Comparison of ENCODE assay signal across 17 cellular contexts in genomic region chr2:210162466-210163124, GRCh38. TPM values are rescaled to one million over a fixed set of nuclear protein-coding genes. Genes with fewer than 3 reads are reported as not detected.
DNase-seq lines count a peak whose midpoint lies in the region; ATAC-seq and TF ChIP-seq lines count a peak whose summit lies in the region.
"Had no signal": no experiment of that assay in that cellular context is flagged by ENCODE, and none has a peak within 500 bp of the region (broad histone marks: within the 10 kb centered on the region; RNA-seq: fewer than 3 reads in every experiment).

No MANE protein-coding gene starts in this region.

- H3K9me3 ChIP-seq in Loucy (ENCODE audit: insufficient read depth, low read depth, low read length) (no peaks in the 10 kb centered on the region), ascending aorta (no peaks in the 10 kb centered on the region), H9 (ENCODE audit: control insufficient read depth, low read depth, low read length) (no peaks in the 10 kb centered on the region)
- H3K9me3 ChIP-seq: breast epithelium had no signal

- H3K23me2 ChIP-seq in H9 (ENCODE audit: insufficient read length, low read depth, low read length, poor library complexity, severe bottlenecking): no peaks in the 10 kb centered on the region

- H3K36me3 Mint-ChIP-seq in CD14-positive monocyte (peaks cover 8% of the 10 kb centered on the region in 2 donors), naive B cell (no peaks in the 10 kb centered on the region), H9 (ENCODE audit: insufficient read depth in 1 of 3, low read depth in 3 of 3) (peaks cover 0 to 2% (median 0%) of the 10 kb centered on the region in 3 experiments; a peak in 2 of 7 replicates)

- H3K36me3 ChIP-seq in Loucy (ENCODE audit: insufficient read depth, low read length): no peaks in the 10 kb centered on the region
- H3K36me3 ChIP-seq in ascending aorta: peaks cover 0 to 4% of the 10 kb centered on the region in 2 donors
- H3K36me3 ChIP-seq: breast epithelium had no signal

- intact Hi-C loops in CD14-positive monocyte (cut with micrococcal nuclease) (no loop called here), ascending aorta (cut with DNase I) (no loop called here)

- H3K18ac ChIP-seq in H9 (ENCODE audit: insufficient read length, low read depth, low read length): no peak overlapping the region

- peaks cover 6% of the 10 kb centered on the region for H3K79me1 ChIP-seq in H9 (ENCODE audit: insufficient read depth, low read depth, low read length, poor library complexity, severe bottlenecking)

- peaks cover 0 to 7% (median 0%) of the 10 kb centered on the region in 7 donors for H3K9me3 Mint-ChIP-seq in CD14-positive monocyte
- no peaks in the 10 kb centered on the region for H3K9me3 Mint-ChIP-seq in naive B cell
- H3K9me3 Mint-ChIP-seq in H9: no peaks in the 10 kb centered on the region

- H3T11ph ChIP-seq in H9 (ENCODE audit: low read length): no peak overlapping the region

- no peak overlapping the region for H3K14ac ChIP-seq in H9 (ENCODE audit: insufficient read depth, low read length)

- no CpG with 5 or more reads among the region's 6 CpGs for WGBS in H9 (ENCODE audit: extremely low coverage, insufficient read length, low lambda C conversion rate)

- H3K9ac ChIP-seq in Loucy (ENCODE audit: low read depth, low read length, poor library complexity, severe bottlenecking) (no peak overlapping the region), H9 (ENCODE audit: extremely low read depth, insufficient read length, low read length) (no peak overlapping the region)

- H2AK5ac ChIP-seq in H9 (ENCODE audit: insufficient read length, low read length): no peak overlapping the region

- H4K91ac ChIP-seq in H9 (ENCODE audit: insufficient read length, low read depth, low read length): no peak overlapping the region

- no peak overlapping the region for H3K56ac ChIP-seq in H9 (ENCODE audit: insufficient read length, low read depth, low read length)

- H4K20me1 ChIP-seq in Loucy (ENCODE audit: insufficient read depth, low read length, poor library complexity, severe bottlenecking) (peaks cover 3% of the 10 kb centered on the region), H9 (ENCODE audit: control insufficient read depth, insufficient read depth, insufficient read length) (no peaks in the 10 kb centered on the region)

- H3K79me2 ChIP-seq in Loucy (ENCODE audit: insufficient read depth, low read length): peaks cover 14% of the 10 kb centered on the region; the same call in 1 of the 2 replicates
- no peaks in the 10 kb centered on the region for H3K79me2 ChIP-seq in H9 (ENCODE audit: insufficient read depth, low read length)

- TF ChIP-seq CTCF in CD14-positive monocyte (IDR thresholded peaks at IDR 0.05): no peak
- TF ChIP-seq CTCF in Loucy (conservative IDR thresholded peaks at IDR 0.05; ENCODE audit: low read length): no peak
- TF ChIP-seq CTCF in ascending aorta (IDR thresholded peaks at IDR 0.05): no peak
- no peak for TF ChIP-seq CTCF in H9 (conservative IDR thresholded peaks at IDR 0.05)

- no peaks in the 10 kb centered on the region for H3F3A ChIP-seq in Loucy (ENCODE audit: low read depth)

- no peak overlapping the region for H2BK20ac ChIP-seq in H9 (ENCODE audit: low read depth, low read length, poor library complexity, severe bottlenecking)

- no peak overlapping the region for H2AFZ ChIP-seq in Loucy (ENCODE audit: low read length)
- no peak overlapping the region for H2AFZ ChIP-seq in H9 (ENCODE audit: low read length)

- H3K4ac ChIP-seq in H9 (ENCODE audit: low read depth, low read length): no peak overlapping the region

- H3K27ac Mint-ChIP-seq in CD14-positive monocyte: peak overlapping the region in 5 of 7 donors; percentile 5 to 77 (median 50)
- peak overlapping the region in 2 of 6 donors; percentile 40 to 88 for H3K27ac Mint-ChIP-seq in naive B cell
- H3K27ac Mint-ChIP-seq in H9: peak overlapping the region in 1 of 3 experiments; percentile 36; a peak in 3 of 7 replicates

- H3K4me1 ChIP-seq in Loucy (ENCODE audit: insufficient read depth, low read length, poor library complexity, severe bottlenecking): no peaks in the 10 kb centered on the region
- peaks cover 3 to 26% of the 10 kb centered on the region in 2 donors for H3K4me1 ChIP-seq in ascending aorta
- H3K4me1 ChIP-seq in H9 (ENCODE audit: insufficient read depth, low read length): no peaks in the 10 kb centered on the region
- H3K4me1 ChIP-seq: breast epithelium had no signal

- no peak for DNase-seq in CD14-positive monocyte (ENCODE audit: low spot score)
- DNase-seq in ascending aorta (ENCODE audit: low spot score in 2 of 2): no peak
- no peak for DNase-seq in naive B cell
- no peak for DNase-seq in EL
- DNase-seq in H9: no peak
- DNase-seq in AG20443 (ENCODE audit: low spot score): no peak
- DNase-seq: activated effector memory CD4-positive, alpha-beta T cell treated with Interleukin-2 at 50 U/mL for 16 hours; head of caudate nucleus; KG1; NCI-H2081; stimulated activated CD4-positive, alpha-beta T cell treated with anti-CD3 and anti-CD28 coated beads, Interleukin-4, amount 100 ng/mL, for 1 hour; T-helper 1 cell had no signal

- no peak overlapping the region for H4K8ac ChIP-seq in H9 (replicated peaks; ENCODE audit: insufficient read length, low read depth, low read length)

- ATAC-seq in naive B cell (ENCODE audit: low read depth in 2 of 2) (peak; percentile 37 to 52), HG02885 (IDR thresholded peaks at IDR 0.05; ENCODE audit: poor library complexity, unreplicated experiment) (no peak)

- H3K9me2 ChIP-seq in Loucy (replicated peaks; ENCODE audit: low read depth, low read length): no peaks in the 10 kb centered on the region

- H3K4me3 ChIP-seq in Loucy (ENCODE audit: low read length, poor library complexity, severe bottlenecking) (peak overlapping the region; percentile 0), ascending aorta (peak overlapping the region in 1 of 2 donors; percentile 15)
- H3K4me3 ChIP-seq: breast epithelium, lung had no signal

- H3K27me3 Mint-ChIP-seq in CD14-positive monocyte (ENCODE audit: low read depth in 3 of 3): no peaks in the 10 kb centered on the region
- H3K27me3 Mint-ChIP-seq in naive B cell: no peaks in the 10 kb centered on the region
- H3K27me3 Mint-ChIP-seq in H9 (ENCODE audit: low read depth): no peaks in the 10 kb centered on the region
- H3K27me3 Mint-ChIP-seq: stimulated activated naive CD8-positive, alpha-beta T cell treated with anti-CD3 and anti-CD28 coated beads, Interleukin-15, Interleukin-2, amounts not matched to agents 100 ng/mL and 50 ng/mL, for 24 hours had no signal

- no peak overlapping the region for H3K23ac ChIP-seq in H9 (ENCODE audit: insufficient read length, low read depth, low read length)

- H3K4me1 Mint-ChIP-seq in CD14-positive monocyte: peaks cover 13% of the 10 kb centered on the region
- peaks cover 14 to 32% (median 16%) of the 10 kb centered on the region in 3 donors for H3K4me1 Mint-ChIP-seq in naive B cell
- H3K4me1 Mint-ChIP-seq in H9: peaks cover 13 to 23% of the 10 kb centered on the region in 2 experiments

- H3K27me3 ChIP-seq in Loucy (ENCODE audit: insufficient read depth, low read length, poor library complexity, severe bottlenecking): no peaks in the 10 kb centered on the region
- no peaks in the 10 kb centered on the region for H3K27me3 ChIP-seq in ascending aorta
- no peaks in the 10 kb centered on the region for H3K27me3 ChIP-seq in H9 (ENCODE audit: insufficient read depth, low read length)
- H3K27me3 ChIP-seq: breast epithelium had no signal

- H2BK15ac ChIP-seq in H9 (ENCODE audit: low read depth, low read length): no peak overlapping the region

- H2BK12ac ChIP-seq in H9 (ENCODE audit: insufficient read length, low read depth, low read length): no peak overlapping the region

- no peak overlapping the region for H2BK5ac ChIP-seq in H9 (ENCODE audit: insufficient read length, low read length)

- no peak overlapping the region for H2BK120ac ChIP-seq in H9 (ENCODE audit: low read depth, low read length, poor library complexity, severe bottlenecking)

- H3K4me2 ChIP-seq in Loucy (ENCODE audit: low read depth, low read length, poor library complexity, severe bottlenecking) (peak overlapping the region; percentile 19), H9 (ENCODE audit: insufficient read depth, insufficient read length, low read length) (no peak overlapping the region)

- H3K4me3 Mint-ChIP-seq in CD14-positive monocyte: no peak overlapping the region
- H3K4me3 Mint-ChIP-seq in naive B cell: peak overlapping the region in 2 of 8 donors; percentile 3 to 70
- H3K4me3 Mint-ChIP-seq in H9: no peak overlapping the region
- H3K4me3 Mint-ChIP-seq: stimulated activated naive CD8-positive, alpha-beta T cell treated with anti-CD3 and anti-CD28 coated beads, Interleukin-15, Interleukin-2, amounts not matched to agents 100 ng/mL and 50 ng/mL, for 24 hours had no signal

- H3K27ac ChIP-seq in ascending aorta (peak overlapping the region; percentile 53 to 69), H9 (ENCODE audit: insufficient read length, low read depth, low read length) (no peak overlapping the region)
- H3K27ac ChIP-seq: breast epithelium had no signal

- no peak overlapping the region for H4K5ac ChIP-seq in H9 (ENCODE audit: insufficient read length, low read depth, low read length)

RNA-seq across cellular contexts. Expression of gene KANSL1L, which starts 8.6 kb away (rescaled TPM):
- polyA plus RNA-seq in CD14-positive monocyte: 1 to 10 TPM in 1 of 2 donors, under 1 TPM in 1; 1.00 to 1.3 TPM
- 39.6 TPM for total RNA-seq in ascending aorta
- polyA plus RNA-seq in naive B cell (ENCODE audit: low read depth in 6 of 6): 1 to 10 TPM in 5 of 6 donors, under 1 TPM in 1; 0.52 to 3.2 (median 2.4) TPM
- total RNA-seq in H9 (2021): 7.7 and 8.2 TPM in 2 replicates
